In the genomic region with DNA sequence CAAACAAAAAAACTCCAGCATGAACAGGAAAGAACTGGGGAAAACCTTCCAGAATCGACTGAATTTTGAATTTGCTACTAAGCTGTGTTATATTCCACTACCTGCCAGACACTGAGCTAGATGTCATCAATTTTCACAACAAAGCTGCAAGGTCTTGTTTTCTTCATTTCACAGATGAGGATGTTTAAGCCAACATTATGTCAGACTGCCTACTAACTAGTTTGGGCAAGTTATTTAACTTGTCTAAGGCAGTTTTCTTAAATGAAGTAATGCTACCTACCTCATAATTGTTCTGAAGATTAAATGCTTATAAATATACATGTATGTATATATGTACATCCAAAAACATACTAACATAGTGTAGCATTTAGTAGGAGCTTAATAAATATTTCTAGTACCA, we compare ENCODE assay signal across 27 cellular contexts.
"Had no signal": no experiment of that assay in that cellular context is flagged by ENCODE, and none has a peak within 500 bp of the region (broad histone marks: within the 10 kb centered on the region; RNA-seq: fewer than 3 reads in every experiment).

No MANE protein-coding gene starts in this region.

- ATAC-seq: stimulated activated effector memory CD8-positive, alpha-beta T cell treated with anti-CD3 and anti-CD28 coated beads, Interleukin-12 subunit alpha, Interleukin-12 subunit beta, amount 100 ng/mL, for 72 hours; stimulated activated memory B cell treated with anti-CD40 and anti-IgM and Interleukin-4, amounts not matched to agents 10 μg/mL and 1 μg/mL and 100 μg/mL, for 72 hours; stimulated activated naive B cell treated with anti-CD40 and anti-IgM and Interleukin-4, amounts not matched to agents 10 μg/mL and 1 μg/mL and 100 μg/mL, for 72 hours; stimulated activated naive CD8-positive, alpha-beta T cell treated with anti-CD3 and anti-CD28 coated beads, Interleukin-15, amount 100 ng/mL, for 72 hours; stimulated activated naive CD8-positive, alpha-beta T cell treated with anti-CD3 and anti-CD28 coated beads, Interleukin-15, Interleukin-2, amounts not matched to agents 100 U/mL and 50 U/mL, for 24 hours; upper lobe of right lung had no signal

- H3K27ac ChIP-seq: stomach, suprapubic skin, testis, thoracic aorta, thyroid gland, tibial artery, tibial nerve, transverse colon, upper lobe of left lung, upper lobe of right lung, uterus, vagina had no signal

- H3K9me3 ChIP-seq: stomach, suprapubic skin, testis, thoracic aorta, thyroid gland, tibial artery, tibial nerve, transverse colon, upper lobe of left lung, upper lobe of right lung, uterus, vagina had no signal

- DNase-seq: stimulated activated CD4-positive, alpha-beta T cell treated with anti-CD3 and anti-CD28 coated beads, Interleukin-2, amount 100 ng/mL, for 48 hours; stimulated activated CD4-positive, alpha-beta T cell treated with anti-CD3 and anti-CD28 coated beads, Interleukin-4, amount 100 ng/mL, for 1 hour; stimulated activated CD4-positive, alpha-beta T cell treated with anti-CD3 and anti-CD28 coated beads, Interleukin-4, amount 100 ng/mL, for 24 hours; stimulated activated CD4-positive, alpha-beta T cell treated with anti-CD3 and anti-CD28 coated beads, Interleukin-4, amount 100 ng/mL, for 4 hours; stimulated activated CD8-positive, alpha-beta memory T cell treated with anti-CD3 and anti-CD28 coated beads, Interleukin-4, amount 100 ng/mL, for 48 hours; stimulated activated naive B cell treated with anti-CD40 and anti-IgM and Interleukin-4, amounts not matched to agents 10 μg/mL and 1 μg/mL and 100 μg/mL, for 72 hours; stimulated activated naive CD4-positive, alpha-beta T cell; stimulated activated naive CD4-positive, alpha-beta T cell treated with Interleukin-2 at 50 U/mL for 16 hours; stimulated activated naive CD8-positive, alpha-beta T cell treated with anti-CD3 and anti-CD28 coated beads, Interleukin-15, amount 100 ng/mL, for 72 hours; stimulated activated naive CD8-positive, alpha-beta T cell treated with anti-CD3 and anti-CD28 coated beads, Interleukin-15, Interleukin-2, amounts not matched to agents 100 U/mL and 50 U/mL, for 24 hours; stomach; substantia nigra; testis; thyroid gland; tibial artery; transverse colon; trophoblast cell; upper lobe of left lung; upper lobe of right lung; uterus had no signal

- H3K36me3 ChIP-seq: stomach, suprapubic skin, thoracic aorta, thyroid gland, tibial artery, tibial nerve, transverse colon, upper lobe of left lung, upper lobe of right lung, uterus, vagina had no signal

- H3K4me1 ChIP-seq: stomach, suprapubic skin, testis, thyroid gland, tibial artery, tibial nerve, transverse colon, upper lobe of left lung, upper lobe of right lung, uterus, vagina had no signal

- FAIRE-seq: urothelium cell line had no signal

- H3K4me3 ChIP-seq: stomach, suprapubic skin, testis, thoracic aorta, thyroid gland, tibial artery, tibial nerve, transverse colon, upper lobe of left lung, upper lobe of right lung, uterus, vagina had no signal

- H3K27me3 ChIP-seq: stomach, suprapubic skin, testis, thyroid gland, tibial artery, tibial nerve, transverse colon, upper lobe of left lung, upper lobe of right lung, uterus, vagina had no signal
